In genomic region chr1:89900791-89901708, GRCh38 we compare ENCODE assay signal across 1 cellular context.
TF ChIP-seq lines count a peak whose summit lies in the region.

No MANE protein-coding gene starts in this region.

TF ChIP-seq in A549, 52 proteins besides CTCF, POLR2A, EP300 and RAD21 (continued from another document):
- TF ChIP-seq, protein P1, sequence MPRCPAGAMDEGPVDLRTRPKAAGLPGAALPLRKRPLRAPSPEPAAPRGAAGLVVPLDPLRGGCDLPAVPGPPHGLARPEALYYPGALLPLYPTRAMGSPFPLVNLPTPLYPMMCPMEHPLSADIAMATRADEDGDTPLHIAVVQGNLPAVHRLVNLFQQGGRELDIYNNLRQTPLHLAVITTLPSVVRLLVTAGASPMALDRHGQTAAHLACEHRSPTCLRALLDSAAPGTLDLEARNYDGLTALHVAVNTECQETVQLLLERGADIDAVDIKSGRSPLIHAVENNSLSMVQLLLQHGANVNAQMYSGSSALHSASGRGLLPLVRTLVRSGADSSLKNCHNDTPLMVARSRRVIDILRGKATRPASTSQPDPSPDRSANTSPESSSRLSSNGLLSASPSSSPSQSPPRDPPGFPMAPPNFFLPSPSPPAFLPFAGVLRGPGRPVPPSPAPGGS (IDR thresholded peaks at IDR 0.05), result no peak
- TF ChIP-seq, protein P2, sequence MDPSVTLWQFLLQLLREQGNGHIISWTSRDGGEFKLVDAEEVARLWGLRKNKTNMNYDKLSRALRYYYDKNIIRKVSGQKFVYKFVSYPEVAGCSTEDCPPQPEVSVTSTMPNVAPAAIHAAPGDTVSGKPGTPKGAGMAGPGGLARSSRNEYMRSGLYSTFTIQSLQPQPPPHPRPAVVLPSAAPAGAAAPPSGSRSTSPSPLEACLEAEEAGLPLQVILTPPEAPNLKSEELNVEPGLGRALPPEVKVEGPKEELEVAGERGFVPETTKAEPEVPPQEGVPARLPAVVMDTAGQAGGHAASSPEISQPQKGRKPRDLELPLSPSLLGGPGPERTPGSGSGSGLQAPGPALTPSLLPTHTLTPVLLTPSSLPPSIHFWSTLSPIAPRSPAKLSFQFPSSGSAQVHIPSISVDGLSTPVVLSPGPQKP (IDR thresholded peaks at IDR 0.05; ENCODE audit: low read depth, low read length), result no peak
- TF ChIP-seq HOXA7 (CRISPR knock-in tag; IDR thresholded peaks at IDR 0.05) (no peak), NFE2L2 (conservative IDR thresholded peaks at IDR 0.05; ENCODE audit: low read length) (no peak), ESRRA (IDR thresholded peaks at IDR 0.05; ENCODE audit: borderline replicate concordance, low read length) (no peak), SMC3 (IDR thresholded peaks at IDR 0.05) (no peak)
